1 cellular context compared by ENCODE assay signal in genomic region chr16:56317998-56318912, GRCh38.
TF ChIP-seq lines count a peak whose summit lies in the region.

No MANE protein-coding gene starts in this region.

TF ChIP-seq in HepG2, 621 proteins besides CTCF, POLR2A, EP300 and RAD21 (continued from another document):
- peak; percentile 33; the same call in 1 of the 2 replicates for TF ChIP-seq TFDP1 (CRISPR knock-in tag; IDR thresholded peaks at IDR 0.05; ENCODE audit: borderline replicate concordance)
- TF ChIP-seq STAG1 (CRISPR knock-in tag; IDR thresholded peaks at IDR 0.05) = peak; percentile 98
- TF ChIP-seq, protein P1, sequence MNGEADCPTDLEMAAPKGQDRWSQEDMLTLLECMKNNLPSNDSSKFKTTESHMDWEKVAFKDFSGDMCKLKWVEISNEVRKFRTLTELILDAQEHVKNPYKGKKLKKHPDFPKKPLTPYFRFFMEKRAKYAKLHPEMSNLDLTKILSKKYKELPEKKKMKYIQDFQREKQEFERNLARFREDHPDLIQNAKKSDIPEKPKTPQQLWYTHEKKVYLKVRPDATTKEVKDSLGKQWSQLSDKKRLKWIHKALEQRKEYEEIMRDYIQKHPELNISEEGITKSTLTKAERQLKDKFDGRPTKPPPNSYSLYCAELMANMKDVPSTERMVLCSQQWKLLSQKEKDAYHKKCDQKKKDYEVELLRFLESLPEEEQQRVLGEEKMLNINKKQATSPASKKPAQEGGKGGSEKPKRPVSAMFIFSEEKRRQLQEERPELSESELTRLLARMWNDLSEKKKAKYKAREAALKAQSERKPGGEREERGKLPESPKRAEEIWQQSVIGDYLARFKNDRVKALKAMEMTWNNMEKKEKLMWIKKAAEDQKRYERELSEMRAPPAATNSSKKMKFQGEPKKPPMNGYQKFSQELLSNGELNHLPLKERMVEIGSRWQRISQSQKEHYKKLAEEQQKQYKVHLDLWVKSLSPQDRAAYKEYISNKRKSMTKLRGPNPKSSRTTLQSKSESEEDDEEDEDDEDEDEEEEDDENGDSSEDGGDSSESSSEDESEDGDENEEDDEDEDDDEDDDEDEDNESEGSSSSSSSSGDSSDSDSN (CRISPR knock-in tag; IDR thresholded peaks at IDR 0.05) = peak; percentile 66
- 0 out of 2 replicates have a peak, but pooled peaks have one; percentile 53 for TF ChIP-seq MXD4 (CRISPR knock-in tag; IDR thresholded peaks at IDR 0.05)
- no peak for TF ChIP-seq ZNF317 (CRISPR knock-in tag; IDR thresholded peaks at IDR 0.05)
- TF ChIP-seq, protein P2, sequence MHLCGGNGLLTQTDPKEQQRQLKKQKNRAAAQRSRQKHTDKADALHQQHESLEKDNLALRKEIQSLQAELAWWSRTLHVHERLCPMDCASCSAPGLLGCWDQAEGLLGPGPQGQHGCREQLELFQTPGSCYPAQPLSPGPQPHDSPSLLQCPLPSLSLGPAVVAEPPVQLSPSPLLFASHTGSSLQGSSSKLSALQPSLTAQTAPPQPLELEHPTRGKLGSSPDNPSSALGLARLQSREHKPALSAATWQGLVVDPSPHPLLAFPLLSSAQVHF (CRISPR knock-in tag; IDR thresholded peaks at IDR 0.05) = no peak
- TF ChIP-seq, protein P3, sequence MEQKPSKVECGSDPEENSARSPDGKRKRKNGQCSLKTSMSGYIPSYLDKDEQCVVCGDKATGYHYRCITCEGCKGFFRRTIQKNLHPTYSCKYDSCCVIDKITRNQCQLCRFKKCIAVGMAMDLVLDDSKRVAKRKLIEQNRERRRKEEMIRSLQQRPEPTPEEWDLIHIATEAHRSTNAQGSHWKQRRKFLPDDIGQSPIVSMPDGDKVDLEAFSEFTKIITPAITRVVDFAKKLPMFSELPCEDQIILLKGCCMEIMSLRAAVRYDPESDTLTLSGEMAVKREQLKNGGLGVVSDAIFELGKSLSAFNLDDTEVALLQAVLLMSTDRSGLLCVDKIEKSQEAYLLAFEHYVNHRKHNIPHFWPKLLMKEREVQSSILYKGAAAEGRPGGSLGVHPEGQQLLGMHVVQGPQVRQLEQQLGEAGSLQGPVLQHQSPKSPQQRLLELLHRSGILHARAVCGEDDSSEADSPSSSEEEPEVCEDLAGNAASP (CRISPR knock-in tag; IDR thresholded peaks at IDR 0.05; ENCODE audit: borderline replicate concordance) = 0 out of 2 replicates have a peak, but pooled peaks have one; percentile 41
- TF ChIP-seq HNRNPLL (IDR thresholded peaks at IDR 0.05; ENCODE audit: low read depth, low read length, poor library complexity, severe bottlenecking) = peak; percentile 41
- no peak for TF ChIP-seq PAX8 (CRISPR knock-in tag; IDR thresholded peaks at IDR 0.05; ENCODE audit: borderline replicate concordance)
TF ChIP-seq in HepG2: peak in this region for 67.
